15 cellular contexts compared by ENCODE assay signal in the genomic region with DNA sequence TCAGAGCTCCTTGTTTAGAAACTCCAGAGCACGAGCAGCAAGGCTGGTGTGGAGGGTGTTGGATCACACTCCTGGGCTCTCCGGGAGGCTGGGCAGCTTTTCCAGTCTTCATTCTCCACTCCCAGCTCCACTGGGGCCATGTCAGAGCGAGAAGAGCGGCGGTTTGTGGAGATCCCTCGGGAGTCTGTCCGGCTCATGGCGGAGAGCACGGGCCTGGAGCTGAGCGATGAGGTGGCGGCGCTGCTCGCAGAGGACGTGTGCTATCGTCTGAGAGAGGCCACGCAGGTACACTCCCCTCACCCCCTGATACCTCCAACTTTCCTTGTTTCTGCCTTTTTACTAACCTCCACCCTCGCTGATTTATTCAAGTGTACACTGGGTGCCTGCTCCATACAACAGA.
"Had no signal": no experiment of that assay in that cellular context is flagged by ENCODE, and none has a peak within 500 bp of the region (broad histone marks: within the 10 kb centered on the region; RNA-seq: fewer than 3 reads in every experiment).

No MANE protein-coding gene starts in this region.

- H3K27ac Mint-ChIP-seq: activated naive CD4-positive, alpha-beta T cell treated with anti-CD3 and anti-CD28 coated beads, Interleukin-2, amount 50 U/mL, for 24 hours had no signal

- H3K9me3 Mint-ChIP-seq: activated naive CD4-positive, alpha-beta T cell treated with anti-CD3 and anti-CD28 coated beads, Interleukin-2, amount 50 U/mL, for 24 hours had no signal

- H3K4me2 ChIP-seq: smooth muscle cell had no signal

- ATAC-seq: activated CD4-positive, CD25-positive, alpha-beta regulatory T cell treated with anti-CD3 and anti-CD28 coated beads, Interleukin-2, amount 50 U/mL, for 24 hours; pancreas; sciatic nerve had no signal

- H3K27me3 ChIP-seq: adrenal gland, breast epithelium, pancreas, thyroid gland had no signal

- H3K27ac ChIP-seq: adrenal gland, breast epithelium, coronary artery, left ventricle myocardium inferior, pancreas, thyroid gland had no signal

- DNase-seq: activated effector memory CD4-positive, alpha-beta T cell treated with anti-CD3 and anti-CD28 coated beads, Interleukin-2, amount 50 U/mL, for 16 hours; activated T-cell treated with anti-CD3 and anti-CD28 coated beads, Interleukin-2, amount 50 U/mL, for 48 hours; adrenal gland; head of caudate nucleus; kidney glomerular epithelial cell; left ventricle myocardium inferior; pancreas; stimulated activated CD4-positive, alpha-beta T cell treated with anti-CD3 and anti-CD28 coated beads, Interleukin-4, amount 100 ng/mL, for 1 hour; thyroid gland had no signal

- H3K36me3 Mint-ChIP-seq: activated naive CD4-positive, alpha-beta T cell treated with anti-CD3 and anti-CD28 coated beads, Interleukin-2, amount 50 U/mL, for 24 hours had no signal

- H3K9me3 ChIP-seq: adrenal gland, breast epithelium, left ventricle myocardium inferior, pancreas, thyroid gland had no signal

- H3K4me3 Mint-ChIP-seq: activated naive CD4-positive, alpha-beta T cell treated with anti-CD3 and anti-CD28 coated beads, Interleukin-2, amount 50 U/mL, for 24 hours had no signal

- H3K27me3 Mint-ChIP-seq: activated naive CD4-positive, alpha-beta T cell treated with anti-CD3 and anti-CD28 coated beads, Interleukin-2, amount 50 U/mL, for 24 hours had no signal
